In genomic region chr6:133396630-133397335, GRCh38 we compare ENCODE assay signal across 36 cellular contexts.
DNase-seq lines count a peak whose midpoint lies in the region; ATAC-seq, FAIRE-seq and TF ChIP-seq lines count a peak whose summit lies in the region.
"Had no signal": no experiment of that assay in that cellular context is flagged by ENCODE, and none has a peak within 500 bp of the region (broad histone marks: within the 10 kb centered on the region; RNA-seq: fewer than 3 reads in every experiment).

No MANE protein-coding gene starts in this region.

- H3K27me3 ChIP-seq in astrocyte (ENCODE audit: insufficient read depth, low read length) (no peaks in the 10 kb centered on the region), mesendoderm (ENCODE audit: insufficient read depth, low read length, poor library complexity) (no peaks in the 10 kb centered on the region), heart left ventricle (no peaks in the 10 kb centered on the region), pancreas (no peaks in the 10 kb centered on the region)
- H3K27me3 ChIP-seq: ascending aorta, suprapubic skin, upper lobe of right lung had no signal

- no peak overlapping the region for H2AK5ac ChIP-seq in mesendoderm (ENCODE audit: low read length)

- no peaks in the 10 kb centered on the region for H3K79me1 ChIP-seq in mesendoderm (ENCODE audit: low read length)

- H3K4me3 Mint-ChIP-seq in activated naive CD8-positive, alpha-beta T cell treated with anti-CD3 and anti-CD28 coated beads, Interleukin-2, amount 10 ng/mL, durations not matched to agents 7 days and 5 days = peak overlapping the region; percentile 38
- H3K4me3 Mint-ChIP-seq in activated naive CD8-positive, alpha-beta T cell treated with anti-CD3 and anti-CD28 coated beads for 36 hours = no peak overlapping the region
- H3K4me3 Mint-ChIP-seq in astrocyte (ENCODE audit: unreplicated experiment) = no peak overlapping the region
- H3K4me3 Mint-ChIP-seq: CD4-positive, CD25-positive, alpha-beta regulatory T cell; dendritic cell treated with granulocyte-macrophage colony-stimulating factor and Interleukin-4, amounts not matched to agents 40 ng/mL and 50 ng/mL, for 4 days; HFFc6; naive thymus-derived CD4-positive, alpha-beta T cell had no signal

- DNase-seq in activated naive CD8-positive, alpha-beta T cell treated with anti-CD3 and anti-CD28 coated beads, Interleukin-2, amount 10 ng/mL, durations not matched to agents 7 days and 5 days = no peak
- DNase-seq in activated naive CD8-positive, alpha-beta T cell treated with anti-CD3 and anti-CD28 coated beads for 36 hours = no peak
- DNase-seq in astrocyte (ENCODE audit: low read depth) (peak; percentile 9), mesendoderm (no peak), AML-193 (lab: John Stamatoyannopoulos, UW) (no peak), heart left ventricle (no peak), pancreas (no peak)
- no peak for DNase-seq in activated effector memory CD4-positive, alpha-beta T cell treated with Interleukin-2 at 50 U/mL for 16 hours
- DNase-seq: 8988T; activated CD4-positive, alpha-beta T cell treated with anti-CD3 and anti-CD28 coated beads for 4 hours; activated T-cell treated with anti-CD3 and anti-CD28 coated beads for 4 hours; CD4-positive, CD25-positive, alpha-beta regulatory T cell; central memory CD4-positive, alpha-beta T cell; DMS79 treated with DMSO at 0.1 percent for 48 hours; GOT3; HFFc6; kidney; MM.1S; naive thymus-derived CD4-positive, alpha-beta T cell; NCI-H2029 treated with DMSO at 0.1 percent for 48 hours; NCI-H2227 treated with DMSO at 0.1 percent for 48 hours; occipital lobe; SHP77 treated with DMSO at 0.1 percent for 48 hours; small intestine; stimulated activated naive CD4-positive, alpha-beta T cell; SW 1271; T-helper 9 cell; upper lobe of right lung; WERI-Rb-1 had no signal

- FAIRE-seq in astrocyte (lab: Jason Lieb, UNC) (no peak), pancreas (lab: Jason Lieb, UNC) (no peak)
- FAIRE-seq: frontal cortex, K562, kidney, RCC 7860, small intestine had no signal

- no peak overlapping the region for H2BK120ac ChIP-seq in mesendoderm (ENCODE audit: low read depth, low read length)

- intact Hi-C loops in heart left ventricle (cut with DNase I) = no loop called here
- intact Hi-C loops in pancreas (cut with DNase I) = no loop called here

- H3K4me3 ChIP-seq in astrocyte (ENCODE audit: insufficient read depth, low read depth, low read length) = no peak overlapping the region
- H3K4me3 ChIP-seq in mesendoderm (ENCODE audit: low read length) = no peak overlapping the region
- H3K4me3 ChIP-seq in heart left ventricle = no peak overlapping the region
- no peak overlapping the region for H3K4me3 ChIP-seq in pancreas
- H3K4me3 ChIP-seq: ascending aorta, K562, suprapubic skin, upper lobe of right lung had no signal

- peak overlapping the region; percentile 38 for H3K56ac ChIP-seq in mesendoderm (ENCODE audit: low read length)

- H3K36me3 ChIP-seq in astrocyte (ENCODE audit: insufficient read depth, low read length) (no peaks in the 10 kb centered on the region), mesendoderm (ENCODE audit: control insufficient read depth, insufficient read depth, low read length) (no peaks in the 10 kb centered on the region), heart left ventricle (no peaks in the 10 kb centered on the region), pancreas (no peaks in the 10 kb centered on the region)
- H3K36me3 ChIP-seq: ascending aorta, suprapubic skin, upper lobe of right lung, WERI-Rb-1 had no signal

- POLR2A ChIA-PET in activated naive CD8-positive, alpha-beta T cell treated with anti-CD3 and anti-CD28 coated beads, Interleukin-2, amount 10 ng/mL, durations not matched to agents 7 days and 5 days (lab: Charles Lee) = no interaction called here

- no peak for ATAC-seq in activated naive CD8-positive, alpha-beta T cell treated with anti-CD3 and anti-CD28 coated beads, Interleukin-2, amount 10 ng/mL, durations not matched to agents 7 days and 5 days (ENCODE audit: low read depth)
- ATAC-seq in heart left ventricle (no peak), pancreas (no peak)
- ATAC-seq: activated naive CD4-positive, alpha-beta T cell treated with anti-CD3 and anti-CD28 coated beads, Interleukin-2, amount 50 U/mL, for 72 hours; K562; naive thymus-derived CD4-positive, alpha-beta T cell; upper lobe of right lung had no signal

- WGBS in mesendoderm (ENCODE audit: extremely low coverage, insufficient coverage, low lambda C conversion rate) = no CpG with 5 or more reads among the region's 2 CpGs
- 74 to 88% (median 84%) methylated on average over 2 of the region's 2 CpGs for WGBS in heart left ventricle, 4 donors
- WGBS in pancreas, 2 donors = 91 to 93% methylated on average over 2 of the region's 2 CpGs

- H4K8ac ChIP-seq in mesendoderm (ENCODE audit: low read depth, low read length) = no peak overlapping the region

- H3K9me3 ChIP-seq in astrocyte (ENCODE audit: insufficient read depth, low read depth, low read length) = no peaks in the 10 kb centered on the region
- H3K9me3 ChIP-seq in heart left ventricle = no peaks in the 10 kb centered on the region
- H3K9me3 ChIP-seq in pancreas = no peaks in the 10 kb centered on the region
- H3K9me3 ChIP-seq: ascending aorta, suprapubic skin, upper lobe of right lung had no signal

- no peak overlapping the region for H4K5ac ChIP-seq in mesendoderm (ENCODE audit: low read length)

- no peak overlapping the region for H2BK15ac ChIP-seq in mesendoderm (replicated peaks; ENCODE audit: low read depth)

- H3K27me3 Mint-ChIP-seq in activated naive CD8-positive, alpha-beta T cell treated with anti-CD3 and anti-CD28 coated beads, Interleukin-2, amount 10 ng/mL, durations not matched to agents 7 days and 5 days = no peaks in the 10 kb centered on the region
- no peaks in the 10 kb centered on the region for H3K27me3 Mint-ChIP-seq in activated naive CD8-positive, alpha-beta T cell treated with anti-CD3 and anti-CD28 coated beads for 36 hours
- no peaks in the 10 kb centered on the region for H3K27me3 Mint-ChIP-seq in astrocyte (ENCODE audit: low read depth, unreplicated experiment)
- H3K27me3 Mint-ChIP-seq: CD4-positive, CD25-positive, alpha-beta regulatory T cell; dendritic cell treated with granulocyte-macrophage colony-stimulating factor and Interleukin-4, amounts not matched to agents 40 ng/mL and 50 ng/mL, for 4 days had no signal

- H3K27ac ChIP-seq in astrocyte (ENCODE audit: low read depth, low read length) (no peak overlapping the region), mesendoderm (ENCODE audit: low read depth, low read length) (no peak overlapping the region), heart left ventricle (no peak overlapping the region), pancreas (no peak overlapping the region)
- H3K27ac ChIP-seq: ascending aorta, suprapubic skin, upper lobe of right lung, WERI-Rb-1 had no signal

- no peak overlapping the region for H2BK5ac ChIP-seq in mesendoderm (ENCODE audit: low read length)

- H3K9ac ChIP-seq in astrocyte (ENCODE audit: low read length) (no peak overlapping the region), mesendoderm (ENCODE audit: low read length) (no peak overlapping the region)

- TF ChIP-seq CTCF in astrocyte (IDR thresholded peaks at IDR 0.05; ENCODE audit: insufficient read depth, low read depth, low read length) (no peak), heart left ventricle (IDR thresholded peaks at IDR 0.05) (no peak), pancreas (IDR thresholded peaks at IDR 0.05) (no peak)

- no peak for TF ChIP-seq POLR2A in heart left ventricle (IDR thresholded peaks at IDR 0.05)

- H3K4ac ChIP-seq in mesendoderm (ENCODE audit: low read depth, low read length) = no peak overlapping the region

- no peak overlapping the region for H3K4me2 ChIP-seq in astrocyte (ENCODE audit: low read length)
- no peak overlapping the region for H3K4me2 ChIP-seq in mesendoderm (ENCODE audit: low read length)

- H4K20me1 ChIP-seq in astrocyte (ENCODE audit: insufficient read depth, low read length) = no peaks in the 10 kb centered on the region

- H3K4me1 Mint-ChIP-seq in activated naive CD8-positive, alpha-beta T cell treated with anti-CD3 and anti-CD28 coated beads, Interleukin-2, amount 10 ng/mL, durations not matched to agents 7 days and 5 days = no peaks in the 10 kb centered on the region
- H3K4me1 Mint-ChIP-seq in activated naive CD8-positive, alpha-beta T cell treated with anti-CD3 and anti-CD28 coated beads for 36 hours = no peaks in the 10 kb centered on the region
- H3K4me1 Mint-ChIP-seq in astrocyte (ENCODE audit: low read depth, unreplicated experiment) = peaks cover 7% of the 10 kb centered on the region
- H3K4me1 Mint-ChIP-seq: CD4-positive, CD25-positive, alpha-beta regulatory T cell; naive thymus-derived CD4-positive, alpha-beta T cell had no signal

- no peak overlapping the region for H2AFZ ChIP-seq in astrocyte (ENCODE audit: low read depth, low read length)

- H3K4me1 ChIP-seq in astrocyte (ENCODE audit: insufficient read depth, low read length) = peaks cover 6% of the 10 kb centered on the region
- H3K4me1 ChIP-seq in mesendoderm (ENCODE audit: control insufficient read depth, low read depth, low read length) = peaks cover 5% of the 10 kb centered on the region
- peaks cover 0 to 20% (median 0%) of the 10 kb centered on the region in 12 donors for H3K4me1 ChIP-seq in heart left ventricle
- H3K4me1 ChIP-seq in pancreas = no peaks in the 10 kb centered on the region
- H3K4me1 ChIP-seq: ascending aorta, suprapubic skin, upper lobe of right lung had no signal

- no peaks in the 10 kb centered on the region for H3K79me2 ChIP-seq in astrocyte (ENCODE audit: insufficient read depth, low read length)
- no peaks in the 10 kb centered on the region for H3K79me2 ChIP-seq in mesendoderm (ENCODE audit: control insufficient read depth, insufficient read depth, low read length)

- H3K9me3 Mint-ChIP-seq in activated naive CD8-positive, alpha-beta T cell treated with anti-CD3 and anti-CD28 coated beads, Interleukin-2, amount 10 ng/mL, durations not matched to agents 7 days and 5 days = no peaks in the 10 kb centered on the region
- H3K9me3 Mint-ChIP-seq in activated naive CD8-positive, alpha-beta T cell treated with anti-CD3 and anti-CD28 coated beads for 36 hours = no peaks in the 10 kb centered on the region
- H3K9me3 Mint-ChIP-seq in astrocyte (ENCODE audit: unreplicated experiment) = no peaks in the 10 kb centered on the region
- H3K9me3 Mint-ChIP-seq: dendritic cell treated with granulocyte-macrophage colony-stimulating factor and Interleukin-4, amounts not matched to agents 40 ng/mL and 50 ng/mL, for 4 days; HFFc6 had no signal

- H3K27ac Mint-ChIP-seq in activated naive CD8-positive, alpha-beta T cell treated with anti-CD3 and anti-CD28 coated beads, Interleukin-2, amount 10 ng/mL, durations not matched to agents 7 days and 5 days = no peak overlapping the region
- no peak overlapping the region for H3K27ac Mint-ChIP-seq in activated naive CD8-positive, alpha-beta T cell treated with anti-CD3 and anti-CD28 coated beads for 36 hours
- no peak overlapping the region for H3K27ac Mint-ChIP-seq in astrocyte (ENCODE audit: unreplicated experiment)
- H3K27ac Mint-ChIP-seq: activated naive CD4-positive, alpha-beta T cell treated with anti-CD3 and anti-CD28 coated beads, Interleukin-2, amount 50 U/mL, for 72 hours; CD4-positive, CD25-positive, alpha-beta regulatory T cell; dendritic cell treated with granulocyte-macrophage colony-stimulating factor and Interleukin-4, amounts not matched to agents 40 ng/mL and 50 ng/mL, for 4 days; HFFc6 had no signal

- no peaks in the 10 kb centered on the region for H3K36me3 Mint-ChIP-seq in activated naive CD8-positive, alpha-beta T cell treated with anti-CD3 and anti-CD28 coated beads, Interleukin-2, amount 10 ng/mL, durations not matched to agents 7 days and 5 days
- no peaks in the 10 kb centered on the region for H3K36me3 Mint-ChIP-seq in activated naive CD8-positive, alpha-beta T cell treated with anti-CD3 and anti-CD28 coated beads for 36 hours
- H3K36me3 Mint-ChIP-seq in astrocyte (ENCODE audit: low read depth, unreplicated experiment) = no peaks in the 10 kb centered on the region
- H3K36me3 Mint-ChIP-seq: activated naive CD4-positive, alpha-beta T cell treated with anti-CD3 and anti-CD28 coated beads, Interleukin-2, amount 50 U/mL, for 72 hours; CD4-positive, CD25-positive, alpha-beta regulatory T cell; naive thymus-derived CD4-positive, alpha-beta T cell had no signal

- H3K23ac ChIP-seq in mesendoderm (ENCODE audit: low read length) = no peak overlapping the region

- no peak overlapping the region for H3K18ac ChIP-seq in mesendoderm (ENCODE audit: low read length)
